In the genomic region with DNA sequence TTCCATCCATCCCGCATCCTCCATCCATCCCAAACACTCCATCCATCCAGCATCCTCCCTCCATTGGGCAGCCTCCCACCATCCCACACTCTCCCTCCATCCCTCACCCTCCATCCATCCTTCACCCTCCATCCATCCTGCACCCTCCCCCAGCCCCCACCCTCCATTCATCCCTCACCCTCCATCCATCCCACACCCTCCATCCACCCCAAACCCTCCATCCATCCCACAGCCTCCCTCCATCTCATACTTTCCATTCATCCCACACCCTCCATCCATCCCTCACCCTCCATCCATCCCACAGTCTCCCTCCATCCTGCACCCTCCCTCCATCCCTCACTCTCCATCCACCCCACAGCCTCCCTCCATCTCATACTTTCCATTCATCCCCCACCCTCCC, we compare ENCODE assay signal across 11 cellular contexts.
A peak's percentile ranks its signal among the peaks of the same experiment; 100 is the strongest.
DNase-seq lines count a peak whose midpoint lies in the region; ATAC-seq and TF ChIP-seq lines count a peak whose summit lies in the region.
"Had no signal": no experiment of that assay in that cellular context is flagged by ENCODE, and none has a peak within 500 bp of the region (broad histone marks: within the 10 kb centered on the region; RNA-seq: fewer than 3 reads in every experiment).

No MANE protein-coding gene starts in this region.

- TF ChIP-seq CTCF in left ventricle myocardium inferior (IDR thresholded peaks at IDR 0.05; ENCODE audit: borderline replicate concordance) (no peak), coronary artery (IDR thresholded peaks at IDR 0.05) (no peak), lower lobe of right lung (IDR thresholded peaks at IDR 0.05) (no peak)

- no peaks in the 10 kb centered on the region for H3K4me1 ChIP-seq in left ventricle myocardium inferior
- no peaks in the 10 kb centered on the region for H3K4me1 ChIP-seq in lower lobe of right lung
- H3K4me1 ChIP-seq: tibial nerve had no signal

- DNase-seq in Right ventricle myocardium superior (no peak), left ventricle myocardium inferior (no peak), coronary artery (ENCODE audit: low spot score) (peak; percentile 84), lower lobe of right lung (no peak), NCI-H1930 (lab: John Stamatoyannopoulos, UW) (no peak)
- DNase-seq in stimulated activated CD4-positive, alpha-beta T cell treated with anti-CD3 and anti-CD28 coated beads, Interleukin-4, amount 100 ng/mL, for 24 hours, result no peak
- DNase-seq: NCI-H1105, NCI-H524 treated with DMSO at 0.1 percent for 48 hours had no signal

- ATAC-seq in Right ventricle myocardium superior (ENCODE audit: poor library complexity) (peak; percentile 63), lower lobe of right lung (peak; percentile 79 to 94), HG03159 (IDR thresholded peaks at IDR 0.05; ENCODE audit: unreplicated experiment) (no peak), HG03457 (IDR thresholded peaks at IDR 0.05; ENCODE audit: unreplicated experiment) (no peak)

- H3K36me3 ChIP-seq in left ventricle myocardium inferior (no peaks in the 10 kb centered on the region), lower lobe of right lung (no peaks in the 10 kb centered on the region)
- H3K36me3 ChIP-seq: tibial nerve had no signal

- intact Hi-C loops in Right ventricle myocardium superior (cut with DNase I) (no loop called here), left ventricle myocardium inferior (cut with micrococcal nuclease) (no loop called here), lower lobe of right lung (cut with DNase I) (no loop called here)

- H3K9me3 ChIP-seq in left ventricle myocardium inferior (replicated peaks) (peaks cover 19% of the 10 kb centered on the region), lower lobe of right lung (no peaks in the 10 kb centered on the region)

- no peak overlapping the region for H3K27ac ChIP-seq in left ventricle myocardium inferior (replicated peaks)
- no peak overlapping the region for H3K27ac ChIP-seq in coronary artery
- H3K27ac ChIP-seq in lower lobe of right lung, result no peak overlapping the region
- H3K27ac ChIP-seq: tibial nerve had no signal

- H3K27me3 ChIP-seq in left ventricle myocardium inferior (ENCODE audit: low read depth) (peaks cover 19% of the 10 kb centered on the region), lower lobe of right lung (ENCODE audit: low read depth) (no peaks in the 10 kb centered on the region)
- H3K27me3 ChIP-seq: tibial nerve had no signal

- H3K4me3 ChIP-seq in left ventricle myocardium inferior (no peak overlapping the region), coronary artery (no peak overlapping the region), lower lobe of right lung (no peak overlapping the region)
- H3K4me3 ChIP-seq: tibial nerve had no signal

Comparison
In these comparisons a context has a peak if more than half of its experiments do, and no peak if none do; other contexts are left out.
1. ATAC-seq: peak in Right ventricle myocardium superior (single experiment) and lower lobe of right lung (2 of 2); none in HG03159 (single experiment) and HG03457 (single experiment).